1 cellular context compared by ENCODE assay signal in the genomic region with DNA sequence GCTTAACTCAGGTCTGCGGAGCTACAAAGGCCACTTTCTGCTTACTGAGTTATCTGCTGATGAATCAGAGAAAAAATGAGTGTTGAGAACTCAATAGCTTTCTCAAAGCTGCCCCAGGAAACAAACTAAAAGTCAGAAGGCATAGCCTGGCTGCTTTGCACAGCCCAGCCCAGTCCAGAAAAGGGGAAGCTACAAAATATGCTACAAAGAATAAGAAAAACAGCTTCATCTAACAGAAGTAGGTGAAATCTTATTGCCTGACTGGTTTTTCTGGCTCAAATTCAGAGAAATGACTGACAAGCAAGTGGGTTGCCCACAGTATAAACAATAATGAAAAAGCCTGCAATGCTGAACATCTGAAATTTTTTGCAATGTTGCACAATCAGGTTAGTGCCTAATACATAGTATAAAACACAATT.
TF ChIP-seq lines count a peak whose summit lies in the region.

No MANE protein-coding gene starts in this region.

TF ChIP-seq in K562, 482 proteins besides CTCF, POLR2A, EP300 and RAD21 (continued from another document):
- TF ChIP-seq CEBPG (CRISPR knock-in tag; IDR thresholded peaks at IDR 0.05) (no peak), CEBPG (tag; conservative IDR thresholded peaks at IDR 0.05 in 1 of 2, IDR thresholded peaks at IDR 0.05 in 1 of 2) (0 out of 4 replicates have a peak, but pooled peaks of 1 of the 2 experiments have one; percentile 28), XRCC3 (IDR thresholded peaks at IDR 0.05) (no peak), ZNF717 (CRISPR knock-in tag; IDR thresholded peaks at IDR 0.05) (no peak), CEBPB (tag; IDR thresholded peaks at IDR 0.05) (0 out of 2 replicates have a peak, but pooled peaks have one; percentile 11), DNMT1 (IDR thresholded peaks at IDR 0.05) (no peak)
